In genomic region chr2:7703523-7704144, GRCh38 we compare ENCODE assay signal across 18 cellular contexts.
DNase-seq lines count a peak whose midpoint lies in the region; ATAC-seq and TF ChIP-seq lines count a peak whose summit lies in the region.
"Had no signal": no experiment of that assay in that cellular context is flagged by ENCODE, and none has a peak within 500 bp of the region (broad histone marks: within the 10 kb centered on the region; RNA-seq: fewer than 3 reads in every experiment).

No MANE protein-coding gene starts in this region.

- TF ChIP-seq EP300 in stomach (IDR thresholded peaks at IDR 0.05) = no peak

- no peak for TF ChIP-seq CTCF in OCI-LY1 (IDR thresholded peaks at IDR 0.05; ENCODE audit: low read length)
- TF ChIP-seq CTCF in neural progenitor cell (IDR thresholded peaks at IDR 0.05) = no peak
- TF ChIP-seq CTCF in osteoblast (IDR thresholded peaks at IDR 0.05; ENCODE audit: extremely low read depth, low read depth, low read length) = no peak
- no peak for TF ChIP-seq CTCF in omental fat pad (IDR thresholded peaks at IDR 0.05)
- TF ChIP-seq CTCF in stomach (IDR thresholded peaks at IDR 0.05) = no peak

- H3F3A ChIP-seq in OCI-LY1 (ENCODE audit: insufficient read depth, low read length) (no peaks in the 10 kb centered on the region), neural progenitor cell (ENCODE audit: low read depth) (peaks cover 14% of the 10 kb centered on the region)

- no peaks in the 10 kb centered on the region for H3K9me3 Mint-ChIP-seq in neural progenitor cell

- H3K4me1 ChIP-seq in OCI-LY1 (ENCODE audit: insufficient read depth, low read length, severe bottlenecking) (peaks cover 31% of the 10 kb centered on the region), neural progenitor cell (peaks cover 32% of the 10 kb centered on the region), osteoblast (ENCODE audit: insufficient read depth, low read length) (peaks cover 11% of the 10 kb centered on the region), stomach (no peaks in the 10 kb centered on the region)
- H3K4me1 ChIP-seq: esophagus muscularis mucosa, psoas muscle had no signal

- H3K9me2 ChIP-seq in OCI-LY1 (ENCODE audit: low read depth, low read length) = no peaks in the 10 kb centered on the region

- no peak overlapping the region; the same call in 1 of the 2 replicates for H3K9ac ChIP-seq in OCI-LY1 (ENCODE audit: low read length)
- no peak overlapping the region for H3K9ac ChIP-seq in neural progenitor cell

- H3K4me2 ChIP-seq in OCI-LY1 (ENCODE audit: low read length) (peak overlapping the region; percentile 17; the same call in 1 of the 2 replicates), neural progenitor cell (peak overlapping the region; percentile 67), osteoblast (ENCODE audit: insufficient read depth, low read length) (no peak overlapping the region)

- H3K27ac Mint-ChIP-seq in neural progenitor cell = no peak overlapping the region
- H3K27ac Mint-ChIP-seq: T-helper 17 cell had no signal

- peaks cover 4% of the 10 kb centered on the region for H3K27me3 Mint-ChIP-seq in neural progenitor cell (ENCODE audit: insufficient read depth, low read depth)
- H3K27me3 Mint-ChIP-seq: T-helper 17 cell had no signal

- H3K27me3 ChIP-seq in OCI-LY1 (ENCODE audit: insufficient read depth, low read length) (no peaks in the 10 kb centered on the region), neural progenitor cell (no peaks in the 10 kb centered on the region), osteoblast (ENCODE audit: insufficient read depth, low read length) (no peaks in the 10 kb centered on the region), stomach (no peaks in the 10 kb centered on the region)
- H3K27me3 ChIP-seq: esophagus muscularis mucosa, heart right ventricle had no signal

- H3K4me3 Mint-ChIP-seq in neural progenitor cell = no peak overlapping the region
- H3K4me3 Mint-ChIP-seq: T-helper 17 cell had no signal

- peaks cover 25% of the 10 kb centered on the region for H3K4me1 Mint-ChIP-seq in neural progenitor cell

- peak overlapping the region; percentile 82 for H3K27ac ChIP-seq in OCI-LY1 (ENCODE audit: low read depth, low read length, poor library complexity, severe bottlenecking)
- peak overlapping the region; percentile 11 for H3K27ac ChIP-seq in neural progenitor cell
- no peak overlapping the region for H3K27ac ChIP-seq in osteoblast (ENCODE audit: low read depth, low read length)
- H3K27ac ChIP-seq in stomach = no peak overlapping the region
- H3K27ac ChIP-seq: 22Rv1, C4-2B, esophagus muscularis mucosa, heart right ventricle, psoas muscle had no signal

- H3K79me2 ChIP-seq in OCI-LY1 (ENCODE audit: insufficient read depth, low read length) (no peaks in the 10 kb centered on the region), neural progenitor cell (ENCODE audit: low read depth) (no peaks in the 10 kb centered on the region), osteoblast (ENCODE audit: insufficient read depth, low read length) (no peaks in the 10 kb centered on the region)

- H3K36me3 ChIP-seq in OCI-LY1 (ENCODE audit: insufficient read depth, low read length) (no peaks in the 10 kb centered on the region), neural progenitor cell (no peaks in the 10 kb centered on the region), osteoblast (ENCODE audit: insufficient read depth, low read length) (no peaks in the 10 kb centered on the region), stomach (no peaks in the 10 kb centered on the region)
- H3K36me3 ChIP-seq: esophagus muscularis mucosa, heart right ventricle had no signal

- no peaks in the 10 kb centered on the region for H4K20me1 ChIP-seq in OCI-LY1 (ENCODE audit: insufficient read depth, low read length)
- no peaks in the 10 kb centered on the region for H4K20me1 ChIP-seq in neural progenitor cell (ENCODE audit: low read depth)
- H4K20me1 ChIP-seq in osteoblast (ENCODE audit: insufficient read depth, low read length) = no peaks in the 10 kb centered on the region

- 67 to 76% (median 72%) methylated on average over 5 of the region's 5 CpGs for whole genome bisulfite sequencing in stomach, 5 donors

- H2AFZ ChIP-seq in OCI-LY1 (ENCODE audit: low read length) (no peak overlapping the region), neural progenitor cell (replicated peaks) (no peak overlapping the region), osteoblast (ENCODE audit: low read length) (no peak overlapping the region)

- no peaks in the 10 kb centered on the region for H3K36me3 Mint-ChIP-seq in neural progenitor cell

- intact Hi-C loops in stomach (cut with DNase I; ENCODE audit: low total_unique reads) = loop anchor here (10.0 kb wide), 1 partner anchor 109 kb away; no protein-coding TSS in a partner anchor

- H3K4me3 ChIP-seq in OCI-LY1 (ENCODE audit: low read depth, low read length, poor library complexity, severe bottlenecking) (no peak overlapping the region), neural progenitor cell (no peak overlapping the region), osteoblast (ENCODE audit: insufficient read depth, low read length) (no peak overlapping the region), stomach (no peak overlapping the region)
- H3K4me3 ChIP-seq: esophagus muscularis mucosa, heart right ventricle, psoas muscle had no signal

- H3K9me3 ChIP-seq in OCI-LY1 (ENCODE audit: low read length) (no peaks in the 10 kb centered on the region), neural progenitor cell (ENCODE audit: low read depth) (no peaks in the 10 kb centered on the region), osteoblast (ENCODE audit: low read depth, low read length) (no peaks in the 10 kb centered on the region), stomach (no peaks in the 10 kb centered on the region)
- H3K9me3 ChIP-seq: esophagus muscularis mucosa, psoas muscle had no signal

- no peak for TF ChIP-seq POLR2A in stomach (IDR thresholded peaks at IDR 0.05)

- DNase-seq in NCI-H1092 treated with DMSO at 0.1 percent for 48 hours (lab: John Stamatoyannopoulos, UW) = peak; percentile 30
- DNase-seq in NCI-H1092 (lab: John Stamatoyannopoulos, UW) = no peak
- DNase-seq in NCI-H146 treated with DMSO at 0.1 percent for 48 hours (lab: John Stamatoyannopoulos, UW; ENCODE audit: unreplicated experiment) = peak; percentile 97
- peak; percentile 70 for DNase-seq in neural progenitor cell (ENCODE audit: low spot score)
- DNase-seq in osteoblast (ENCODE audit: insufficient read length, low spot score, missing footprints) = no peak
- DNase-seq in omental fat pad (ENCODE audit: low spot score) = no peak
- DNase-seq in stomach = no peak
- DNase-seq: activated CD4-positive, CD25-positive, alpha-beta regulatory T cell treated with anti-CD3 and anti-CD28 coated beads, Interleukin-2, amount 50 U/mL, for 72 hours; activated naive CD4-positive, alpha-beta T cell treated with Interleukin-2 at 50 U/mL for 16 hours; heart right ventricle; NCI-H446 treated with DMSO at 0.1 percent for 48 hours; psoas muscle; substantia nigra; T-helper 17 cell had no signal

- no peak for ATAC-seq in omental fat pad (ENCODE audit: low FRiP score)
- ATAC-seq: psoas muscle, T-helper 17 cell had no signal

Comparison
In these comparisons a context has a peak if more than half of its experiments do, and no peak if none do; other contexts are left out.
1. DNase-seq: peak in NCI-H1092 treated with DMSO at 0.1 percent for 48 hours (single experiment), NCI-H146 treated with DMSO at 0.1 percent for 48 hours (single experiment) and neural progenitor cell (single experiment); none in NCI-H1092 (single experiment), osteoblast (single experiment), omental fat pad (single experiment) and stomach (single experiment).
2. H3K27ac ChIP-seq: peak in OCI-LY1 (single experiment) and neural progenitor cell (single experiment); none in osteoblast (single experiment) and stomach (0 of 5).